In genomic region chr7:134768243-134768642, GRCh38 we compare ENCODE assay signal across 19 cellular contexts. TPM values are rescaled to one million over a fixed set of nuclear protein-coding genes. Genes with fewer than 3 reads are reported as not detected.
DNase-seq lines count a peak whose midpoint lies in the region; ATAC-seq and TF ChIP-seq lines count a peak whose summit lies in the region.
"Had no signal": no experiment of that assay in that cellular context is flagged by ENCODE, and none has a peak within 500 bp of the region (broad histone marks: within the 10 kb centered on the region; RNA-seq: fewer than 3 reads in every experiment).

No MANE protein-coding gene starts in this region.

- no peak for ATAC-seq in psoas muscle
- ATAC-seq: activated CD8-positive, alpha-beta memory T cell treated with anti-CD3 and anti-CD28 coated beads, Interleukin-2, amount 10 ng/mL, durations not matched to agents 7 days and 5 days; K562; stimulated activated naive CD8-positive, alpha-beta T cell treated with anti-CD3 and anti-CD28 coated beads, Interleukin-15, amount 100 ng/mL, for 72 hours had no signal

- H2AFZ ChIP-seq in GM23248: peak overlapping the region; percentile 92; the same call in 1 of the 2 replicates

- H3K27ac ChIP-seq in GM23248 (0 out of 2 replicates have a peak overlapping the region, but pooled peaks have one; percentile 61), coronary artery (peak overlapping the region; percentile 79 to 88), psoas muscle (peak overlapping the region; percentile 32)

- no peaks in the 10 kb centered on the region for H3K9me3 ChIP-seq in GM23248 (ENCODE audit: low read depth)
- H3K9me3 ChIP-seq in psoas muscle: no peaks in the 10 kb centered on the region
- H3K9me3 ChIP-seq: MG63 had no signal

- H3F3A ChIP-seq in GM23248 (ENCODE audit: insufficient read depth): peaks cover 10% of the 10 kb centered on the region

- 96 to 97% methylated on average over 4 of the region's 4 CpGs for WGBS in GM23248 (ENCODE audit: low coverage in 1 of 2, low lambda C conversion rate in 2 of 2, missing lambda C conversion rate in 2 of 2), 2 experiments
- 72 to 83% (median 73%) methylated on average over 4 of the region's 4 CpGs for WGBS in psoas muscle, 3 donors

- intact Hi-C loops in psoas muscle (cut with DNase I): no loop called here

- POLR2A ChIA-PET in GM10248 (lab: Yijun Ruan, JAX): no interaction called here

- H3K27me3 ChIP-seq in GM23248 (replicated peaks; ENCODE audit: insufficient read depth) (no peaks in the 10 kb centered on the region), psoas muscle (ENCODE audit: insufficient read depth in 3 of 3, low read length in 2 of 3) (no peaks in the 10 kb centered on the region)
- H3K27me3 ChIP-seq: dorsolateral prefrontal cortex, MG63 had no signal

- DNase-seq in DMS53 (lab: John Stamatoyannopoulos, UW) (peak; percentile 70), GM23248 (no peak), coronary artery (ENCODE audit: low spot score) (no peak), psoas muscle (no peak), GM19240 (ENCODE audit: insufficient read length, low spot score) (no peak), NCI-H2227 treated with DMSO at 0.1 percent for 48 hours (lab: John Stamatoyannopoulos, UW) (no peak), GM10248 (ENCODE audit: extremely low spot score) (no peak)
- no peak for DNase-seq in stimulated activated CD4-positive, alpha-beta T cell treated with anti-CD3 and anti-CD28 coated beads, Interleukin-4, amount 100 ng/mL, for 1 hour
- DNase-seq: activated CD4-positive, alpha-beta T cell treated with anti-CD3 and anti-CD28 coated beads, Interleukin-2, amount 10 ng/mL, durations not matched to agents 7 days and 5 days; activated CD8-positive, alpha-beta memory T cell treated with anti-CD3 and anti-CD28 coated beads, Interleukin-2, amount 10 ng/mL, durations not matched to agents 7 days and 5 days; activated naive CD4-positive, alpha-beta T cell treated with anti-CD3 and anti-CD28 coated beads, Interleukin-2, amount 10 ng/mL, durations not matched to agents 7 days and 5 days; dorsolateral prefrontal cortex; MG63; NCI-H1436 treated with DMSO at 0.1 percent for 48 hours; NCI-H2171; NCI-H526 treated with DMSO at 0.1 percent for 48 hours; stimulated activated CD4-positive, alpha-beta T cell treated with anti-CD3 and anti-CD28 coated beads, Interleukin-15, amount 100 ng/mL, for 24 hours; stimulated activated naive CD8-positive, alpha-beta T cell treated with anti-CD3 and anti-CD28 coated beads, Interleukin-15, amount 100 ng/mL, for 72 hours had no signal

- H3K4me3 ChIP-seq in GM23248 (no peak overlapping the region), coronary artery (no peak overlapping the region), psoas muscle (no peak overlapping the region)
- H3K4me3 ChIP-seq: dorsolateral prefrontal cortex, K562, MG63 had no signal

- no peak overlapping the region for H3K4me2 ChIP-seq in GM23248 (ENCODE audit: unreplicated experiment)

- no peaks in the 10 kb centered on the region for H4K20me1 ChIP-seq in GM23248 (ENCODE audit: insufficient read depth)

- no peaks in the 10 kb centered on the region for H3K79me2 ChIP-seq in GM23248 (ENCODE audit: insufficient read depth)

- no peak overlapping the region for H3K9ac ChIP-seq in GM23248

- CTCF ChIA-PET in GM10248 (lab: Yijun Ruan, JAX): interaction anchor here (0.7 to 3.6 kb wide), 11 partner anchors 10 to 335 kb away, joined by 3 to 30 read pairs (median 3); partner anchors contain the start of gene AGBL3

- no peaks in the 10 kb centered on the region for H3K9me2 ChIP-seq in GM23248 (ENCODE audit: insufficient read depth)

- TF ChIP-seq CTCF in coronary artery (IDR thresholded peaks at IDR 0.05) (no peak), psoas muscle (IDR thresholded peaks at IDR 0.05) (no peak), GM10248 (IDR thresholded peaks at IDR 0.05; ENCODE audit: control extremely low read depth, extremely low read depth, low read depth, missing control alignments) (no peak)

- in situ Hi-C loops in GM23248 (cut with MboI): no loop called here

- H3K36me3 ChIP-seq in GM23248 (ENCODE audit: low read depth) (no peaks in the 10 kb centered on the region), psoas muscle (ENCODE audit: insufficient read depth in 1 of 2, low read depth in 1 of 2) (no peaks in the 10 kb centered on the region)
- H3K36me3 ChIP-seq: MG63 had no signal

- peaks cover 23% of the 10 kb centered on the region for H3K4me1 ChIP-seq in GM23248 (ENCODE audit: insufficient read depth)
- no peaks in the 10 kb centered on the region for H3K4me1 ChIP-seq in psoas muscle

RNA-seq across cellular contexts. Expression of gene CALD1, which starts 11.2 kb away (rescaled TPM):
- 674 and 698 TPM in 2 replicates for total RNA-seq in GM23248 (2014; rRNA removed; shearing (Covaris generic))
- polyA plus RNA-seq in GM23248 (2016; fragmentation: Nextera tagmentation; extraction: Ambion mirVana): 1,687 and 1,703 TPM in 2 replicates
- 10 to 100 TPM; 25.0 to 59.5 (median 33.3) TPM for total RNA-seq in psoas muscle
- 10 to 100 TPM; 16.8 to 24.7 (median 17.9) TPM for polyA plus RNA-seq in psoas muscle
- polyA plus RNA-seq: K562 had no signal

Comparison
In these comparisons a context has a peak if more than half of its experiments do, and no peak if none do; other contexts are left out.
1. H3K27ac ChIP-seq: peak in every context shown above with its lines; median percentile 84 in coronary artery; 61 in GM23248; 32 in psoas muscle.
2. RNA of gene CALD1, which starts 11.2 kb away (total RNA-seq): 674 to 698 TPM in GM23248; 25.0 to 59.5 TPM in psoas muscle; every median in the first group is over 10 times any median in the second.